Comparison of ENCODE assay signal across 32 cellular contexts in genomic region chr1:230463760-230464159, GRCh38. TPM values are rescaled to one million over a fixed set of nuclear protein-coding genes. Genes with fewer than 3 reads are reported as not detected.
"Had no signal": no experiment of that assay in that cellular context is flagged by ENCODE, and none has a peak within 500 bp of the region (broad histone marks: within the 10 kb centered on the region; RNA-seq: fewer than 3 reads in every experiment).

No MANE protein-coding gene starts in this region.

- H3K4me1 ChIP-seq: Peyer's patch had no signal

- ATAC-seq: activated naive CD4-positive, alpha-beta T cell treated with anti-CD3 and anti-CD28 coated beads, Interleukin-2, amount 50 U/mL, for 72 hours; activated T-cell treated with anti-CD3 and anti-CD28 coated beads, Interleukin-2, amount 50 U/mL, for 4 hours; PC-3 had no signal

- H3K27me3 ChIP-seq: Peyer's patch had no signal

- DNase-seq: activated B cell treated with CpG ODN at 0.5 μM for 24 hours; activated CD4-positive, alpha-beta memory T cell treated with anti-CD3 and anti-CD28 coated beads for 36 hours; activated CD4-positive, alpha-beta T cell treated with anti-CD3 and anti-CD28 coated beads for 4 hours; activated CD4-positive, alpha-beta T cell treated with anti-CD3 and anti-CD28 coated beads, Interleukin-2, amount 50 U/mL, for 1 hour; activated CD4-positive, CD25-positive, alpha-beta regulatory T cell treated with anti-CD3 and anti-CD28 coated beads, Interleukin-2, amount 50 U/mL, for 72 hours; activated CD8-positive, alpha-beta memory T cell treated with anti-CD3 and anti-CD28 coated beads, Interleukin-2, amount 50 U/mL, for 4 hours; activated gamma-delta T cell treated with Interleukin-2 at 50 U/mL for 16 hours; activated naive CD4-positive, alpha-beta T cell treated with anti-CD3 and anti-CD28 coated beads for 36 hours; activated T-cell treated with anti-CD3 and anti-CD28 coated beads for 4 hours; activated T-cell treated with anti-CD3 and anti-CD28 coated beads, Interleukin-2, amount 50 U/mL, for 4 hours; anterior cingulate cortex; central memory CD4-positive, alpha-beta T cell; MM.1S; MV-4-11; NCI-H1417; NCI-H146; NCI-H187; NCI-H2029 treated with DMSO at 0.1 percent for 48 hours; NCI-H345; NCI-H524 treated with DMSO at 0.1 percent for 48 hours; PC-3; Peyer's patch; RPMI8226; SW 1271; T-helper 1 cell; T-helper 2 cell; T-helper 9 cell had no signal

- H3K4me3 ChIP-seq: Peyer's patch had no signal

- H3K9me3 ChIP-seq: Peyer's patch had no signal

- H3K36me3 ChIP-seq: Peyer's patch had no signal

- H3K27ac ChIP-seq: KMS-11, Peyer's patch, VCaP had no signal

RNA-seq across cellular contexts. Expression of gene PGBD5, which starts 37.6 kb away (rescaled TPM):
- total RNA-seq: activated B cell treated with CpG ODN at 0.5 μM for 24 hours; activated naive CD4-positive, alpha-beta T cell treated with anti-CD3 and anti-CD28 coated beads for 36 hours; activated T-helper 1 cell treated with anti-CD3 and anti-CD28 coated beads, Interleukin-12 subunit alpha, Interleukin-12 subunit beta, Interleukin-2, Interleukin-4 antibody, amounts not matched to agents 30 ng/mL and 10 ng/mL and 1 ng/mL, durations not matched to agents 14 hours and 24 hours and 36 hours; NCI-H460 had no signal
